ENCODE assay signal across 1 cellular context in the genomic region with DNA sequence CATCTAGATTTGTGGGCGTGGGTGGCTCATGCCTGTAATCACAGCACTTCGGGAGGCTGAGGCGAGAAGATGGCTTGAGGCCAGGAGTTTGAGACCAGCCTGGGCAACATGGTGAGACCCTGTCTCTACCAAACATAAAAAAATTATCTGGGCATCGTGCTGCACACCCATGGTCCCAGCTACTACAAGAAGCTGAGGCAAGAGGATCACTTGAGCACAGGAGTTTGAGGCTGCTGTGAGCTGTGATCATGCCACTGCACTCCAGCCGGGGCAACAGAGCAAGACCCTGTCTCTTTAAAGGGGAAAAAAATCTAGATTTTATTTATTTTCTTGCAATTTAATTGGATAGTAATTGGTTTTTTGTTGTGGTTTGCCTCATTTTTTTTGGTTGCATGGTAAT.
TF ChIP-seq lines count a peak whose summit lies in the region.

No MANE protein-coding gene starts in this region.

TF ChIP-seq in K562, 482 proteins besides CTCF, POLR2A, EP300 and RAD21:
- peak; percentile 33 for TF ChIP-seq RBM25 (IDR thresholded peaks at IDR 0.05; ENCODE audit: low read depth, low read length, severe bottlenecking)
- no peak for TF ChIP-seq PRMT5 (CRISPR knock-in tag; IDR thresholded peaks at IDR 0.05)
- peak; percentile 92 for TF ChIP-seq ZNF121 (CRISPR knock-in tag; conservative IDR thresholded peaks at IDR 0.05)
